8 cellular contexts compared by ENCODE assay signal in the genomic region with DNA sequence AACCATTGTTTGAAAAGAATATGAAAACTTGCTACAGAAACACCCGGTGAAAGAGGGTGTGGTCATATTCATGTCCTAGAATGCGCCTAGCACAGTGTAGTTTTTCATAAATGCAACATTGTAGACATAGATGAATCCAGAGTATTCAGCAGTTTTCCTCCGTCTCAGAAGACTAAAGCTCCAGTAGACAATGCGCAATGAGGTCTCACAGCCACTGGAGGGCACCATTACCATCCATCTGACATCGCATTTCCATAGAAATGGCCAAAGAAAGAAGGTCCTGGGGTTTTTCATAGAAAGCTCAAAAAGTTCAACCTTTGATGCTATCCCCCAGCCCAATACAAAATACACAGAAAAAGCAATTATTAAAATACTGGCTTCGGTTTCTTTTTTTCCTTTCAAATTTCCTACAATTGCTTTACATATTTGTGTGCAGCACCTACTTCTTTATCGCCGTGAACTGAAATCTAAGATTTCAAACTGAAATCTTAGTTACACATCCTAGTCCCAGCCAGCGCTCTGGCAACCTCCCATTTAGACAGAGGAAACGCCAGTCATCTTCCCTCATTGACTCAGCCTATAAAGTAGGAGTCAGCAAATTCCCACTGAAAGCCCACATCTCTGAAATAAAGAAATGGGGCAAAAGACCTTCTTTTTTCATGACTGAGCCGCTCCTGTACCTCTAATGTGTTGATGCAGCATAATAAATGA. TPM values are rescaled to one million over a fixed set of nuclear protein-coding genes. Genes with fewer than 3 reads are reported as not detected.
DNase-seq lines count a peak whose midpoint lies in the region; ATAC-seq, FAIRE-seq and TF ChIP-seq lines count a peak whose summit lies in the region.

No MANE protein-coding gene starts in this region.

- H3K27ac ChIP-seq in PC-3 (ENCODE audit: low read length) (peak overlapping the region; percentile 55), trophoblast cell (ENCODE audit: low read depth, low read length) (no peak overlapping the region)

- H3K4me3 ChIP-seq in PC-3 (ENCODE audit: low read length) (peak overlapping the region; percentile 45; the same call in 1 of the 2 replicates), trophoblast cell (ENCODE audit: low read depth, low read length) (no peak overlapping the region)

- POLR2A ChIA-PET in PC-3 (lab: Charles Lee; ENCODE audit: unreplicated experiment): interaction anchor here (0.5 kb wide), 1 partner anchor 667 kb away, joined by 4 read pairs; no protein-coding TSS in a partner anchor

- no peaks in the 10 kb centered on the region for H4K20me1 ChIP-seq in PC-3 (ENCODE audit: low read length)

- H3K23ac ChIP-seq in trophoblast cell (ENCODE audit: low read length): no peak overlapping the region

- H3K9me2 ChIP-seq in PC-3 (replicated peaks; ENCODE audit: low read length): no peaks in the 10 kb centered on the region

- H3K14ac ChIP-seq in trophoblast cell (ENCODE audit: low read length): no peak overlapping the region

- no peak overlapping the region for H2AK5ac ChIP-seq in trophoblast cell (ENCODE audit: low read length)

- intact Hi-C loops in PC-3 (cut with micrococcal nuclease): loop anchor here (1.0 to 10.0 kb wide), 6 partner anchors 22 to 484 kb away; a partner anchor contains a TSS

- CTCF ChIA-PET in PC-3 (lab: Charles Lee): interaction anchor here (0.5 to 1.7 kb wide), 10 partner anchors 18 to 487 kb away, joined by 3 to 21 read pairs (median 4); a partner anchor contains a TSS

- WGBS in trophoblast cell (ENCODE audit: extremely low coverage, insufficient coverage, insufficient read length): no CpG with 5 or more reads among the region's 11 CpGs

- H4K12ac ChIP-seq in trophoblast cell (ENCODE audit: low read depth, low read length): no peak overlapping the region

- BruUV-seq in PC-3 (replicated peaks; lab: Mats Ljungman, UMichigan): no TSS peak

- no peak overlapping the region for H2BK5ac ChIP-seq in trophoblast cell (ENCODE audit: low read depth, low read length, poor library complexity)

- no peak overlapping the region for H3K4ac ChIP-seq in trophoblast cell (ENCODE audit: low read depth, low read length)

- H2AFZ ChIP-seq in PC-3 (ENCODE audit: low read length) (peak overlapping the region; percentile 44), trophoblast cell (ENCODE audit: insufficient read depth, low read length, poor library complexity) (no peak overlapping the region)

- DNase-seq in DMS53 treated with DMSO at 0.1 percent for 48 hours (lab: John Stamatoyannopoulos, UW; ENCODE audit: unreplicated experiment) (peak; percentile 16), HuH-7 (ENCODE audit: low spot score) (peak; percentile 85), PC-3 (peak; percentile 88), frontal cortex (ENCODE audit: low spot score in 2 of 2) (peak; percentile 67 to 82), trophoblast cell (peak; percentile 67 to 89)
- peak; percentile 84 for DNase-seq in activated effector memory CD4-positive, alpha-beta T cell treated with anti-CD3 and anti-CD28 coated beads, Interleukin-2, amount 50 U/mL, for 16 hours

- H3K4me2 ChIP-seq in PC-3 (ENCODE audit: low read length) (peak overlapping the region; percentile 74), trophoblast cell (ENCODE audit: low read length) (no peak overlapping the region)

- no peak overlapping the region for H2BK12ac ChIP-seq in trophoblast cell (ENCODE audit: low read length)

- H3K79me1 ChIP-seq in trophoblast cell (ENCODE audit: low read length): peaks cover 11% of the 10 kb centered on the region

- H2BK120ac ChIP-seq in trophoblast cell (ENCODE audit: insufficient read depth, low read length, poor library complexity): no peak overlapping the region

- no peak overlapping the region for H4K91ac ChIP-seq in trophoblast cell (ENCODE audit: low read depth, low read length)

- no peak overlapping the region for H4K8ac ChIP-seq in trophoblast cell (ENCODE audit: low read depth, low read length)

- no peaks in the 10 kb centered on the region for H3K9me3 ChIP-seq in PC-3 (ENCODE audit: low read length)
- no peaks in the 10 kb centered on the region for H3K9me3 ChIP-seq in trophoblast cell (ENCODE audit: insufficient read depth, low read depth, low read length)

- H3K4me1 ChIP-seq in PC-3 (ENCODE audit: insufficient read depth, low read length): peaks cover 34% of the 10 kb centered on the region
- peaks cover 18 to 20% of the 10 kb centered on the region in 2 experiments for H3K4me1 ChIP-seq in trophoblast cell (ENCODE audit: control insufficient read depth in 1 of 2, insufficient read depth in 2 of 2, low read length in 2 of 2)

- ATAC-seq in PC-3 (peak; percentile 21), GM21529 (IDR thresholded peaks at IDR 0.05; ENCODE audit: unreplicated experiment) (no peak), GM19463 (IDR thresholded peaks at IDR 0.05; ENCODE audit: unreplicated experiment) (no peak)

- peak; percentile 92 for TF ChIP-seq CTCF in PC-3 (conservative IDR thresholded peaks at IDR 0.05; ENCODE audit: low read depth, low read length)

- no peaks in the 10 kb centered on the region for H3F3A ChIP-seq in PC-3 (ENCODE audit: low read length, unreplicated experiment)

- H3K27me3 ChIP-seq in PC-3 (ENCODE audit: low read length) (no peaks in the 10 kb centered on the region), trophoblast cell (ENCODE audit: insufficient read depth, low read length) (no peaks in the 10 kb centered on the region)

- peaks cover 4% of the 10 kb centered on the region for H3K79me2 ChIP-seq in PC-3 (ENCODE audit: low read length)
- peaks cover 6% of the 10 kb centered on the region for H3K79me2 ChIP-seq in trophoblast cell (ENCODE audit: control insufficient read depth, insufficient read depth, low read length, poor library complexity)

- H3K9ac ChIP-seq in PC-3 (ENCODE audit: low read length) (peak overlapping the region; percentile 23), trophoblast cell (ENCODE audit: low read length) (no peak overlapping the region)

- no peak overlapping the region for H3K18ac ChIP-seq in trophoblast cell (ENCODE audit: low read length)

- no peaks in the 10 kb centered on the region for H3K36me3 ChIP-seq in PC-3 (ENCODE audit: low read depth, low read length)
- peaks cover 15 to 29% of the 10 kb centered on the region in 2 experiments for H3K36me3 ChIP-seq in trophoblast cell (ENCODE audit: control insufficient read depth in 1 of 2, insufficient read depth in 2 of 2, low read length in 2 of 2)

- no peak for FAIRE-seq in frontal cortex (lab: Jason Lieb, UNC)

RNA-seq across cellular contexts. Expression of a gene that starts 3.9 kb away (rescaled TPM):
- total RNA-seq in PC-3 (2014; rRNA removed) (15.2 and 26.9 TPM in 2 replicates), frontal cortex (6.1 TPM)
- 13.6 and 14.0 TPM in 2 replicates for polyA plus RNA-seq in trophoblast cell (2013)

Comparison
In these comparisons a context has a peak if more than half of its experiments do, and no peak if none do; other contexts are left out.
1. DNase-seq: peak in every context shown above with its lines; median percentile 88 in PC-3; 85 in HuH-7; 84 in activated effector memory CD4-positive, alpha-beta T cell treated with anti-CD3 and anti-CD28 coated beads, Interleukin-2, amount 50 U/mL, for 16 hours; 78 in trophoblast cell; 74 in frontal cortex; 16 in DMS53 treated with DMSO at 0.1 percent for 48 hours.